8 cellular contexts compared by ENCODE assay signal in genomic region chr19:54464044-54464623, GRCh38.
DNase-seq lines count a peak whose midpoint lies in the region; ATAC-seq and TF ChIP-seq lines count a peak whose summit lies in the region.

No MANE protein-coding gene starts in this region.

- H3K27ac ChIP-seq in OCI-LY1 (ENCODE audit: low read depth, low read length, poor library complexity, severe bottlenecking) = peak overlapping the region; percentile 90
- H3K27ac ChIP-seq in epithelial cell of prostate = peak overlapping the region; percentile 99

- H3K9me3 ChIP-seq in OCI-LY1 (ENCODE audit: low read length) (no peaks in the 10 kb centered on the region), mucosa of stomach (ENCODE audit: control insufficient read depth, low read length) (no peaks in the 10 kb centered on the region)

- no peaks in the 10 kb centered on the region for H3K27me3 ChIP-seq in OCI-LY1 (ENCODE audit: insufficient read depth, low read length)
- no peaks in the 10 kb centered on the region for H3K27me3 ChIP-seq in mucosa of stomach (ENCODE audit: control insufficient read depth, insufficient read depth, low read length)

- H3F3A ChIP-seq in OCI-LY1 (ENCODE audit: insufficient read depth, low read length) = peaks cover 3% of the 10 kb centered on the region; the same call in 1 of the 2 replicates

- H3K9me2 ChIP-seq in OCI-LY1 (ENCODE audit: low read depth, low read length) = no peaks in the 10 kb centered on the region

- H2AFZ ChIP-seq in OCI-LY1 (ENCODE audit: low read length) = no peak overlapping the region

- no peaks in the 10 kb centered on the region for H3K79me2 ChIP-seq in OCI-LY1 (ENCODE audit: insufficient read depth, low read length)

- peak overlapping the region; percentile 73 for H3K9ac ChIP-seq in OCI-LY1 (ENCODE audit: low read length)
- H3K9ac ChIP-seq in mucosa of stomach (ENCODE audit: low read length) = peak overlapping the region; percentile 81

- DNase-seq in COLO668 (lab: John Stamatoyannopoulos, UW; ENCODE audit: unreplicated experiment) (peak; percentile 98), HPDE6-E6E7 (ENCODE audit: extremely low spot score) (peak; percentile 73), activated T-cell treated with anti-CD3 and anti-CD28 coated beads for 24 hours (ENCODE audit: low read depth) (peak; percentile 75), epithelial cell of prostate (ENCODE audit: low read depth, low spot score) (peak; percentile 99)
- peak; percentile 73 to 94 for DNase-seq in stimulated activated effector memory CD8-positive, alpha-beta T cell treated with anti-CD3 and anti-CD28 coated beads, Interleukin-12 subunit alpha, Interleukin-12 subunit beta, amount 100 ng/mL, for 72 hours (ENCODE audit: low spot score in 2 of 2)

- H3K9me3 Mint-ChIP-seq in stimulated activated effector memory CD8-positive, alpha-beta T cell treated with anti-CD3 and anti-CD28 coated beads, Interleukin-12 subunit alpha, Interleukin-12 subunit beta, amount 100 ng/mL, for 72 hours = no peaks in the 10 kb centered on the region

- H3K4me1 ChIP-seq in OCI-LY1 (ENCODE audit: insufficient read depth, low read length, severe bottlenecking) (peaks cover 18% of the 10 kb centered on the region), mucosa of stomach (ENCODE audit: control insufficient read depth, insufficient read depth, low read length) (peaks cover 55% of the 10 kb centered on the region)

- H3K4me3 ChIP-seq in OCI-LY1 (ENCODE audit: low read depth, low read length, poor library complexity, severe bottlenecking) = peak overlapping the region; percentile 64
- no peak overlapping the region for H3K4me3 ChIP-seq in mucosa of stomach (ENCODE audit: low read length)

- peaks cover 38% of the 10 kb centered on the region for H3K4me1 Mint-ChIP-seq in stimulated activated effector memory CD8-positive, alpha-beta T cell treated with anti-CD3 and anti-CD28 coated beads, Interleukin-12 subunit alpha, Interleukin-12 subunit beta, amount 100 ng/mL, for 72 hours

- peak overlapping the region; percentile 81 for H3K4me3 Mint-ChIP-seq in stimulated activated effector memory CD8-positive, alpha-beta T cell treated with anti-CD3 and anti-CD28 coated beads, Interleukin-12 subunit alpha, Interleukin-12 subunit beta, amount 100 ng/mL, for 72 hours

- no peak for TF ChIP-seq CTCF in OCI-LY1 (IDR thresholded peaks at IDR 0.05; ENCODE audit: low read length)

- H3K4me2 ChIP-seq in OCI-LY1 (ENCODE audit: low read length) = peak overlapping the region; percentile 92

- peaks cover 41% of the 10 kb centered on the region for H3K36me3 Mint-ChIP-seq in stimulated activated effector memory CD8-positive, alpha-beta T cell treated with anti-CD3 and anti-CD28 coated beads, Interleukin-12 subunit alpha, Interleukin-12 subunit beta, amount 100 ng/mL, for 72 hours

- H3K27ac Mint-ChIP-seq in stimulated activated effector memory CD8-positive, alpha-beta T cell treated with anti-CD3 and anti-CD28 coated beads, Interleukin-12 subunit alpha, Interleukin-12 subunit beta, amount 100 ng/mL, for 72 hours = peak overlapping the region; percentile 92

- ATAC-seq in GM21367 (IDR thresholded peaks at IDR 0.05; ENCODE audit: unreplicated experiment) = peak; percentile 36
- peak; percentile 73 for ATAC-seq in stimulated activated effector memory CD8-positive, alpha-beta T cell treated with anti-CD3 and anti-CD28 coated beads, Interleukin-12 subunit alpha, Interleukin-12 subunit beta, amount 100 ng/mL, for 72 hours

- H3K36me3 ChIP-seq in OCI-LY1 (ENCODE audit: insufficient read depth, low read length) (peaks cover 30% of the 10 kb centered on the region), mucosa of stomach (ENCODE audit: control insufficient read depth, insufficient read depth, low read length) (peaks cover 2% of the 10 kb centered on the region)

- H4K20me1 ChIP-seq in OCI-LY1 (ENCODE audit: insufficient read depth, low read length) = no peaks in the 10 kb centered on the region
